In genomic region chr1:208243522-208243850, GRCh38 we compare ENCODE assay signal across 8 cellular contexts. TPM values are rescaled to one million over a fixed set of nuclear protein-coding genes. Genes with fewer than 3 reads are reported as not detected.
A peak's percentile ranks its signal among the peaks of the same experiment; 100 is the strongest.
DNase-seq lines count a peak whose midpoint lies in the region; ATAC-seq, FAIRE-seq and TF ChIP-seq lines count a peak whose summit lies in the region.

No MANE protein-coding gene starts in this region.

- POLR2A ChIA-PET in CD4-positive, alpha-beta memory T cell (lab: Charles Lee; ENCODE audit: partially characterized antibody): interaction anchor here (2.1 to 3.5 kb wide), 4 partner anchors 9 to 221 kb away, joined by 7 to 35 read pairs (median 10); no protein-coding TSS in a partner anchor
- POLR2A ChIA-PET in IMR-90 (lab: Charles Lee; ENCODE audit: unreplicated experiment): no interaction called here

- peak overlapping the region in 1 of 7 donors; percentile 74 for H3K27ac Mint-ChIP-seq in CD4-positive, alpha-beta memory T cell

- H3K79me1 ChIP-seq in IMR-90 (ENCODE audit: low read depth in 1 of 2, low read length in 2 of 2): peaks cover 0 to 18% of the 10 kb centered on the region in 2 experiments; a peak in 1 of 4 replicates

- TF ChIP-seq CTCF in IMR-90 (conservative IDR thresholded peaks at IDR 0.05; ENCODE audit: low read depth, low read length): no peak
- no peak for TF ChIP-seq CTCF in astrocyte of the cerebellum (IDR thresholded peaks at IDR 0.05; ENCODE audit: low read depth, low read length, missing control alignments)
- no peak for TF ChIP-seq CTCF in keratinocyte (optimal IDR thresholded peaks at IDR 0.05 in 1 of 3, IDR thresholded peaks at IDR 0.05 in 1 of 3, conservative IDR thresholded peaks at IDR 0.05 in 1 of 3; ENCODE audit: extremely low read depth in 1 of 3, insufficient read depth in 2 of 3, low read length in 3 of 3)

- no peaks in the 10 kb centered on the region for H3K9me3 Mint-ChIP-seq in CD4-positive, alpha-beta memory T cell

- peak overlapping the region; percentile 23 to 58 for H3K4me3 ChIP-seq in CD4-positive, alpha-beta memory T cell (ENCODE audit: low read length in 2 of 2)
- H3K4me3 ChIP-seq in IMR-90 (ENCODE audit: insufficient read depth, low read depth, low read length) (peak overlapping the region; percentile 57), astrocyte of the cerebellum (ENCODE audit: low read depth, low read length) (peak overlapping the region; percentile 62), keratinocyte (ENCODE audit: control insufficient read depth in 2 of 3, extremely low read depth in 1 of 3, insufficient read depth in 2 of 3, low read depth in 1 of 3, low read length in 3 of 3) (peak overlapping the region; percentile 80 to 92 (median 88))

- peak in 4 of 5 donors; percentile 11 to 25 (median 17) for DNase-seq in CD4-positive, alpha-beta memory T cell
- DNase-seq in IMR-90 (no peak), astrocyte of the cerebellum (ENCODE audit: low read depth) (no peak), keratinocyte (ENCODE audit: low read depth, low spot score) (no peak), AG08395 (ENCODE audit: low spot score) (no peak)
- DNase-seq in stimulated activated naive CD8-positive, alpha-beta T cell treated with anti-CD3 and anti-CD28 coated beads, Interleukin-15, Interleukin-2, amounts not matched to agents 100 U/mL and 50 U/mL, for 24 hours: peak; percentile 34

- no peak overlapping the region for H4K91ac ChIP-seq in IMR-90 (ENCODE audit: insufficient read depth, low read depth, low read length)

- peak; percentile 27 for ATAC-seq in IMR-90 (ENCODE audit: low read depth)
- ATAC-seq in stimulated activated naive CD8-positive, alpha-beta T cell treated with anti-CD3 and anti-CD28 coated beads, Interleukin-15, Interleukin-2, amounts not matched to agents 100 U/mL and 50 U/mL, for 24 hours: peak; percentile 26
- no peak for ATAC-seq in HG03571 (IDR thresholded peaks at IDR 0.05; ENCODE audit: unreplicated experiment)
- no peak for ATAC-seq in HG02870 (IDR thresholded peaks at IDR 0.05; ENCODE audit: unreplicated experiment)

- intact Hi-C loops in CD4-positive, alpha-beta memory T cell (cut with micrococcal nuclease): loop anchor here (10.0 kb wide), 1 partner anchor 419 kb away; no protein-coding TSS in a partner anchor
- intact Hi-C loops in IMR-90 (cut with micrococcal nuclease): loop anchor here (10.0 kb wide), 1 partner anchor 1111 kb away; no protein-coding TSS in a partner anchor

- peaks cover 48% of the 10 kb centered on the region for H3K79me2 ChIP-seq in keratinocyte (ENCODE audit: control insufficient read depth, insufficient read depth, low read length)

- no peak for FAIRE-seq in keratinocyte (lab: Jason Lieb, UNC)

- H2AFZ ChIP-seq in IMR-90 (replicated peaks; ENCODE audit: low read length, poor library complexity): peak overlapping the region; percentile 93
- H2AFZ ChIP-seq in keratinocyte (ENCODE audit: control insufficient read depth, low read length): peak overlapping the region; percentile 81

- no peak overlapping the region for H2BK20ac ChIP-seq in IMR-90 (ENCODE audit: low read depth, low read length)

- peaks cover 13% of the 10 kb centered on the region for H3K27me3 ChIP-seq in CD4-positive, alpha-beta memory T cell (ENCODE audit: insufficient read depth, low read length)
- H3K27me3 ChIP-seq in IMR-90 (ENCODE audit: control insufficient read depth, insufficient read depth, low read length) (peaks cover 11% of the 10 kb centered on the region), keratinocyte (ENCODE audit: control insufficient read depth, extremely low read depth, insufficient read depth, low read length) (no peaks in the 10 kb centered on the region)

- no peak overlapping the region for H2AK5ac ChIP-seq in IMR-90 (ENCODE audit: low read depth, low read length)

- CTCF ChIA-PET in CD4-positive, alpha-beta memory T cell (lab: Charles Lee; ENCODE audit: partially characterized antibody): interaction anchor here (2.1 to 11.2 kb wide), 4 partner anchors 10 to 219 kb away, joined by 8 to 234 read pairs (median 12); no protein-coding TSS in a partner anchor
- CTCF ChIA-PET in IMR-90 (lab: Yijun Ruan, JAX): interaction anchor here (0.6 to 11.3 kb wide), 3 partner anchors 132 to 1464 kb away, joined by 3 to 158 read pairs (median 7); no protein-coding TSS in a partner anchor

- peaks cover 8 to 17% of the 10 kb centered on the region in 2 donors for H3K27me3 Mint-ChIP-seq in CD4-positive, alpha-beta memory T cell

- no peak overlapping the region for H2BK5ac ChIP-seq in IMR-90 (ENCODE audit: low read depth, low read length, poor library complexity, severe bottlenecking)

- H4K8ac ChIP-seq in IMR-90 (ENCODE audit: low read depth in 2 of 2, low read length in 2 of 2): no peak overlapping the region

- peaks cover 6 to 18% (median 8%) of the 10 kb centered on the region in 4 donors for H3K4me1 Mint-ChIP-seq in CD4-positive, alpha-beta memory T cell

- no TSS peak for BruUV-seq in IMR-90 (replicated peaks; lab: Mats Ljungman, UMichigan)

- no peak overlapping the region for H2BK120ac ChIP-seq in IMR-90 (ENCODE audit: low read depth, low read length)

- H3K9me1 ChIP-seq in IMR-90 (ENCODE audit: insufficient read depth, low read length) (no peaks in the 10 kb centered on the region), keratinocyte (ENCODE audit: control insufficient read depth, extremely low read depth, insufficient read depth, low read length) (peaks cover 3% of the 10 kb centered on the region)

- in situ Hi-C loops in IMR-90 (cut with MboI; ENCODE audit: low sequenced_read_pairs): loop anchor here (5.0 kb wide), 2 partner anchors 111 to 361 kb away; no protein-coding TSS in a partner anchor
- in situ Hi-C loops in astrocyte of the cerebellum (cut with HindIII; ENCODE audit: low sequenced_read_pairs): no loop called here

- no peak overlapping the region for H3K56ac ChIP-seq in IMR-90 (ENCODE audit: extremely low read depth, insufficient read depth, low read length)

- no peaks in the 10 kb centered on the region for H3K36me3 Mint-ChIP-seq in CD4-positive, alpha-beta memory T cell

- WGBS in IMR-90 (ENCODE audit: extremely low coverage in 2 of 2, insufficient read length in 1 of 2), 2 experiments: 0% methylated on average over 4 of the region's 37 CpGs; no CpG with 5 or more reads in 1 of the 2 experiments

- H3K4ac ChIP-seq in IMR-90 (ENCODE audit: low read depth, low read length): no peak overlapping the region

- H3K14ac ChIP-seq in IMR-90 (replicated peaks; ENCODE audit: low read depth, low read length): no peak overlapping the region

- no peak overlapping the region for H3K23ac ChIP-seq in IMR-90 (ENCODE audit: low read depth, low read length)

- H3K18ac ChIP-seq in IMR-90 (ENCODE audit: low read depth, low read length): no peak overlapping the region

- TF ChIP-seq RAD21 in IMR-90 (IDR thresholded peaks at IDR 0.05; ENCODE audit: low read length): no peak

- no peaks in the 10 kb centered on the region for H4K20me1 ChIP-seq in IMR-90 (ENCODE audit: insufficient read depth, low read length)
- no peaks in the 10 kb centered on the region for H4K20me1 ChIP-seq in keratinocyte (ENCODE audit: control insufficient read depth, extremely low read depth, insufficient read depth, low read length)

- no peak overlapping the region for H3K27ac ChIP-seq in CD4-positive, alpha-beta memory T cell (ENCODE audit: low read depth, low read length)
- no peak overlapping the region; the same call in 1 of the 2 replicates for H3K27ac ChIP-seq in IMR-90 (ENCODE audit: insufficient read depth, low read length)
- peak overlapping the region; percentile 55 for H3K27ac ChIP-seq in keratinocyte (ENCODE audit: control insufficient read depth, insufficient read depth, low read length)

- no peaks in the 10 kb centered on the region for H3K9me3 ChIP-seq in CD4-positive, alpha-beta memory T cell (ENCODE audit: control insufficient read depth in 1 of 2, low read length in 2 of 2)
- no peaks in the 10 kb centered on the region for H3K9me3 ChIP-seq in IMR-90 (ENCODE audit: control insufficient read depth, insufficient read depth, low read length)
- H3K9me3 ChIP-seq in keratinocyte (ENCODE audit: control insufficient read depth, low read depth, low read length): no peaks in the 10 kb centered on the region

- no peak for TF ChIP-seq POLR2A in IMR-90 (IDR thresholded peaks at IDR 0.05; ENCODE audit: low read depth, low read length)

- H2AK9ac ChIP-seq in IMR-90 (replicated peaks; ENCODE audit: low read depth, low read length, poor library complexity): peak overlapping the region; percentile 85

- peaks cover 15% of the 10 kb centered on the region for H3K4me1 ChIP-seq in CD4-positive, alpha-beta memory T cell (ENCODE audit: insufficient read depth, low read length)
- H3K4me1 ChIP-seq in IMR-90 (ENCODE audit: control insufficient read depth, insufficient read depth, low read length) (peaks cover 7% of the 10 kb centered on the region), keratinocyte (ENCODE audit: control insufficient read depth, extremely low read depth, insufficient read depth, low read length) (peaks cover 55% of the 10 kb centered on the region)

- H2BK15ac ChIP-seq in IMR-90 (ENCODE audit: low read depth, low read length): no peak overlapping the region

- peak overlapping the region; percentile 69 for H3K4me2 ChIP-seq in IMR-90 (ENCODE audit: low read depth, low read length)
- peak overlapping the region; percentile 97 for H3K4me2 ChIP-seq in keratinocyte (ENCODE audit: control insufficient read depth, extremely low read depth, insufficient read depth, low read depth, low read length)

- H3K9ac ChIP-seq in IMR-90 (ENCODE audit: low read depth, low read length) (no peak overlapping the region), keratinocyte (ENCODE audit: control insufficient read depth, extremely low read depth, insufficient read depth, low read length) (peak overlapping the region; percentile 84)

- no peaks in the 10 kb centered on the region for H3K36me3 ChIP-seq in CD4-positive, alpha-beta memory T cell (ENCODE audit: insufficient read depth, low read length)
- H3K36me3 ChIP-seq in IMR-90 (ENCODE audit: control insufficient read depth, insufficient read depth, low read length): no peaks in the 10 kb centered on the region
- peaks cover 0 to 6% of the 10 kb centered on the region in 2 experiments for H3K36me3 ChIP-seq in keratinocyte (ENCODE audit: control insufficient read depth in 2 of 2, extremely low read depth in 1 of 2, insufficient read depth in 2 of 2, low read length in 2 of 2)

- peak overlapping the region; percentile 78 to 95 (median 83) for H3K4me3 Mint-ChIP-seq in CD4-positive, alpha-beta memory T cell

- dilution Hi-C loops in IMR-90 (cut with HindIII; ENCODE audit: low sequenced_read_pairs, unreplicated experiment): no loop called here
- dilution Hi-C loops in keratinocyte (cut with MboI; ENCODE audit: extremely low pct_ligation_motif_present, low sequenced_read_pairs): no loop called here

- no peak overlapping the region for H4K5ac ChIP-seq in IMR-90 (ENCODE audit: low read depth, low read length)

RNA-seq across cellular contexts. Expression of gene PLXNA2, which starts 0.7 kb away (rescaled TPM):
- 1 to 10 TPM; 3.5 to 4.0 TPM for total RNA-seq in CD4-positive, alpha-beta memory T cell
- polyA plus RNA-seq in CD4-positive, alpha-beta memory T cell: under 1 TPM; 0.10 to 0.11 TPM
- 0.56 and 0.72 TPM in 2 replicates for total RNA-seq in IMR-90 (2012; rRNA removed)
- polyA plus RNA-seq in IMR-90 (2012; rRNA removed) (1.1 and 1.2 TPM in 2 replicates), keratinocyte (4.6 to 10.4 TPM (median 6.7 TPM) in 3 replicates)
- 0.45 and 0.59 TPM in 2 replicates for polyA plus RNA-seq in IMR-90 (2012; cell fraction: cytosol; rRNA removed)
- polyA plus RNA-seq in IMR-90 (2012; cell fraction: nucleus; rRNA removed; ENCODE audit: low replicate concordance): 3.2 and 3.3 TPM in 2 replicates
- polyA plus RNA-seq in keratinocyte (2011; ENCODE audit: low read depth): 12.3 TPM
- polyA plus RNA-seq in keratinocyte (2011; cell fraction: cytosol; rRNA removed): 2.3 and 2.4 TPM in 2 replicates
- 26.3 and 30.3 TPM in 2 replicates for polyA plus RNA-seq in keratinocyte (2011; cell fraction: nucleus; rRNA removed)
- polyA plus RNA-seq in keratinocyte (2012; ENCODE audit: low replicate concordance): 10.5 and 12.6 TPM in 2 replicates
- polyA minus RNA-seq in keratinocyte: 23.0 to 62.6 TPM (median 25.4 TPM) in 3 replicates
- polyA minus RNA-seq in keratinocyte (2011; cell fraction: cytosol; rRNA and poly(A)+ RNA removed): 5.6 TPM
- polyA minus RNA-seq in keratinocyte (2011; cell fraction: nucleus; rRNA and poly(A)+ RNA removed): 34.4 and 46.8 TPM in 2 replicates

Comparison
In these comparisons a context has a peak if more than half of its experiments do, and no peak if none do; other contexts are left out.
1. DNase-seq: peak in CD4-positive, alpha-beta memory T cell (4 of 5) and stimulated activated naive CD8-positive, alpha-beta T cell treated with anti-CD3 and anti-CD28 coated beads, Interleukin-15, Interleukin-2, amounts not matched to agents 100 U/mL and 50 U/mL, for 24 hours (single experiment); none in IMR-90 (single experiment), astrocyte of the cerebellum (single experiment), keratinocyte (single experiment) and AG08395 (single experiment).
2. ATAC-seq: peak in IMR-90 (single experiment) and stimulated activated naive CD8-positive, alpha-beta T cell treated with anti-CD3 and anti-CD28 coated beads, Interleukin-15, Interleukin-2, amounts not matched to agents 100 U/mL and 50 U/mL, for 24 hours (single experiment); none in HG03571 (single experiment) and HG02870 (single experiment).
3. Peak in every context shown above with its lines, with median percentiles within 50 percentile points of each other: H3K4me3 ChIP-seq.